11 cellular contexts compared by ENCODE assay signal in genomic region chr1:161195171-161195570, GRCh38. TPM values are rescaled to one million over a fixed set of nuclear protein-coding genes. Genes with fewer than 3 reads are reported as not detected.
DNase-seq lines count a peak whose midpoint lies in the region; ATAC-seq and TF ChIP-seq lines count a peak whose summit lies in the region.
"Had no signal": no experiment of that assay in that cellular context is flagged by ENCODE, and none has a peak within 500 bp of the region (broad histone marks: within the 10 kb centered on the region; RNA-seq: fewer than 3 reads in every experiment).

No MANE protein-coding gene starts in this region.

- H3K4me1 Mint-ChIP-seq in activated CD4-positive, alpha-beta T cell treated with anti-CD3 and anti-CD28 coated beads for 36 hours, result peaks cover 19% of the 10 kb centered on the region

- in situ Hi-C loops in KBM-7 (cut with MboI; ENCODE audit: low pct_unique_long_range_greater_than_20kb, low sequenced_read_pairs), result loop anchor here (25.0 kb wide), 1 partner anchor 192 kb away; no protein-coding TSS in a partner anchor
- in situ Hi-C loops in HAP-1 (cut with MboI; ENCODE audit: low sequenced_read_pairs), result loop anchor here (25.0 kb wide), 1 partner anchor 542 kb away; the partner anchor contains the start of gene DUSP12

- CTCF ChIA-PET in activated CD4-positive, alpha-beta T cell treated with anti-CD3 and anti-CD28 coated beads for 36 hours (lab: Charles Lee), result interaction anchor here (0.6 to 3.0 kb wide), 2 partner anchors 13 to 41 kb away, joined by 3 to 11 read pairs; no protein-coding TSS in a partner anchor

- H3K36me3 ChIP-seq in heart left ventricle, result peaks cover 0 to 51% (median 7%) of the 10 kb centered on the region in 9 donors
- H3K36me3 ChIP-seq in HAP-1 (replicated peaks), result no peaks in the 10 kb centered on the region

- ATAC-seq in heart left ventricle (no peak), Right ventricle myocardium superior (ENCODE audit: poor library complexity) (no peak)
- ATAC-seq in activated CD4-positive, alpha-beta T cell treated with anti-CD3 and anti-CD28 coated beads for 36 hours, result no peak
- ATAC-seq: HCT116 had no signal

- H3K27ac ChIP-seq in heart left ventricle (peak overlapping the region in 5 of 12 donors; percentile 1 to 98 (median 81)), coronary artery (peak overlapping the region in 1 of 2 donors; percentile 98), temporal lobe (ENCODE audit: low read depth, low read length) (peak overlapping the region; percentile 72)

- 71 to 82% (median 78%) methylated on average over 4 of the region's 4 CpGs for WGBS in heart left ventricle, 4 donors

- H3K27me3 ChIP-seq in heart left ventricle (no peaks in the 10 kb centered on the region), HAP-1 (ENCODE audit: low read depth) (no peaks in the 10 kb centered on the region)

- POLR2A ChIA-PET in activated CD4-positive, alpha-beta T cell treated with anti-CD3 and anti-CD28 coated beads for 36 hours (lab: Charles Lee), result no interaction called here

- no peaks in the 10 kb centered on the region for H3K9me3 ChIP-seq in heart left ventricle
- H3K9me3 ChIP-seq in HAP-1, result no peaks in the 10 kb centered on the region

- no peak for TF ChIP-seq POLR2A in heart left ventricle (IDR thresholded peaks at IDR 0.05)

- H3K4me1 ChIP-seq in heart left ventricle (peaks cover 0 to 76% (median 56%) of the 10 kb centered on the region in 12 donors), HAP-1 (peaks cover 10% of the 10 kb centered on the region)

- no peak overlapping the region for H3K4me3 Mint-ChIP-seq in activated CD4-positive, alpha-beta T cell treated with anti-CD3 and anti-CD28 coated beads for 36 hours

- H3K36me3 Mint-ChIP-seq in activated CD4-positive, alpha-beta T cell treated with anti-CD3 and anti-CD28 coated beads for 36 hours (ENCODE audit: low read depth), result no peaks in the 10 kb centered on the region

- intact Hi-C loops in heart left ventricle (cut with DNase I), result loop anchor here in 1 of 10 donors (10.0 kb wide), 1 partner anchor 190 kb away; no protein-coding TSS in a partner anchor
- intact Hi-C loops in Right ventricle myocardium superior (cut with DNase I), result loop anchor here (10.0 kb wide), 1 partner anchor 190 kb away; no protein-coding TSS in a partner anchor
- intact Hi-C loops in activated CD4-positive, alpha-beta T cell treated with anti-CD3 and anti-CD28 coated beads for 36 hours (cut with DNase I, micrococcal nuclease), result no loop called here

- H3K9me3 Mint-ChIP-seq in activated CD4-positive, alpha-beta T cell treated with anti-CD3 and anti-CD28 coated beads for 36 hours (ENCODE audit: low read depth), result no peaks in the 10 kb centered on the region

- peak overlapping the region in 9 of 12 donors; percentile 3 to 62 (median 22) for H3K4me3 ChIP-seq in heart left ventricle
- peak overlapping the region; percentile 75 for H3K4me3 ChIP-seq in coronary artery
- H3K4me3 ChIP-seq in HAP-1, result no peak overlapping the region

- no peaks in the 10 kb centered on the region for H3K27me3 Mint-ChIP-seq in activated CD4-positive, alpha-beta T cell treated with anti-CD3 and anti-CD28 coated beads for 36 hours

- TF ChIP-seq CTCF in heart left ventricle (IDR thresholded peaks at IDR 0.05) (no peak), coronary artery (IDR thresholded peaks at IDR 0.05) (no peak)

- DNase-seq in heart left ventricle (no peak), Right ventricle myocardium superior (no peak), KBM-7 (peak; percentile 19), coronary artery (ENCODE audit: low spot score) (no peak), HAP-1 (ENCODE audit: low spot score in 2 of 2) (no peak)
- no peak for DNase-seq in activated CD4-positive, alpha-beta T cell treated with anti-CD3 and anti-CD28 coated beads for 36 hours
- no peak for DNase-seq in stimulated activated CD4-positive, alpha-beta T cell treated with anti-CD3 and anti-CD28 coated beads, Interleukin-2, amount 100 ng/mL, for 24 hours
- DNase-seq: activated T-cell treated with anti-CD3 and anti-CD28 coated beads for 4 hours had no signal

- H3K27ac Mint-ChIP-seq in activated CD4-positive, alpha-beta T cell treated with anti-CD3 and anti-CD28 coated beads for 36 hours, result no peak overlapping the region

RNA-seq across cellular contexts. Expression of gene ADAMTS4, which starts 3.7 kb away (rescaled TPM):
- total RNA-seq in heart left ventricle, result 10 to 100 TPM in 3 of 9 donors, 1 to 10 TPM in 6; 1.6 to 65.2 (median 8.4) TPM
- polyA plus RNA-seq in heart left ventricle, result 1 to 10 TPM; 5.7 to 6.1 TPM
- total RNA-seq in Right ventricle myocardium superior, result 7.0 TPM
- 0.49 TPM for total RNA-seq in temporal lobe
- under 1 TPM; 0.40 to 0.71 TPM for total RNA-seq in activated CD4-positive, alpha-beta T cell treated with anti-CD3 and anti-CD28 coated beads for 36 hours

RNA-seq across cellular contexts. Expression of gene NDUFS2, which starts 7.0 kb away (rescaled TPM):
- total RNA-seq in heart left ventricle (100 to 1,000 TPM; 214 to 460 (median 297) TPM), Right ventricle myocardium superior (308 TPM), temporal lobe (129 TPM)
- 100 to 1,000 TPM; 157 to 189 TPM for polyA plus RNA-seq in heart left ventricle
- total RNA-seq in activated CD4-positive, alpha-beta T cell treated with anti-CD3 and anti-CD28 coated beads for 36 hours, result 10 to 100 TPM; 71.8 to 92.0 TPM

RNA-seq across cellular contexts. Expression of gene B4GALT3, which starts 17.9 kb away (rescaled TPM):
- total RNA-seq in heart left ventricle, result 10 to 100 TPM; 18.2 to 34.1 (median 22.4) TPM
- polyA plus RNA-seq in heart left ventricle, result 10 to 100 TPM; 13.4 to 40.8 TPM
- 20.3 TPM for total RNA-seq in Right ventricle myocardium superior
- total RNA-seq in temporal lobe, result 16.2 TPM
- 10 to 100 TPM; 40.5 to 51.8 TPM for total RNA-seq in activated CD4-positive, alpha-beta T cell treated with anti-CD3 and anti-CD28 coated beads for 36 hours

RNA-seq across cellular contexts. Expression of gene FCER1G, which starts 19.9 kb away (rescaled TPM):
- total RNA-seq in heart left ventricle (100 to 1,000 TPM in 1 of 9 donors, 10 to 100 TPM in 5, 1 to 10 TPM in 3; 2.9 to 157 (median 17.1) TPM), Right ventricle myocardium superior (21.5 TPM), temporal lobe (1.2 TPM)
- polyA plus RNA-seq in heart left ventricle, result 10 to 100 TPM; 14.6 to 40.0 TPM
- total RNA-seq in activated CD4-positive, alpha-beta T cell treated with anti-CD3 and anti-CD28 coated beads for 36 hours, result 1 to 10 TPM in 1 of 2 experiments, under 1 TPM in 1; 0.98 to 2.2 TPM
- total RNA-seq: osteocyte had no signal

RNA-seq across cellular contexts. Expression of gene APOA2, which starts 28.3 kb away (rescaled TPM):
- not detected for total RNA-seq in heart left ventricle
- not detected for polyA plus RNA-seq in heart left ventricle
- total RNA-seq in Right ventricle myocardium superior, result 1.2 TPM
- not detected for total RNA-seq in temporal lobe
- not detected for total RNA-seq in activated CD4-positive, alpha-beta T cell treated with anti-CD3 and anti-CD28 coated beads for 36 hours
- total RNA-seq: osteocyte had no signal
